In genomic region chr15:67173015-67173414, GRCh38 we compare ENCODE assay signal across 20 cellular contexts.
A peak's percentile ranks its signal among the peaks of the same experiment; 100 is the strongest.
DNase-seq lines count a peak whose midpoint lies in the region; ATAC-seq and TF ChIP-seq lines count a peak whose summit lies in the region.
"Had no signal": no experiment of that assay in that cellular context is flagged by ENCODE, and none has a peak within 500 bp of the region (broad histone marks: within the 10 kb centered on the region; RNA-seq: fewer than 3 reads in every experiment).

No MANE protein-coding gene starts in this region.

- no peaks in the 10 kb centered on the region for H3K9me3 Mint-ChIP-seq in activated CD8-positive, alpha-beta T cell treated with anti-CD3 and anti-CD28 coated beads, Interleukin-2, amount 10 ng/mL, durations not matched to agents 7 days and 5 days (ENCODE audit: insufficient read depth)
- no peaks in the 10 kb centered on the region for H3K9me3 Mint-ChIP-seq in activated CD8-positive, alpha-beta T cell treated with anti-CD3 and anti-CD28 coated beads for 36 hours
- no peaks in the 10 kb centered on the region for H3K9me3 Mint-ChIP-seq in Calu3 (ENCODE audit: low read depth, unreplicated experiment)
- H3K9me3 Mint-ChIP-seq in activated naive CD8-positive, alpha-beta T cell treated with anti-CD3 and anti-CD28 coated beads, Interleukin-2, amount 50 U/mL, for 24 hours: no peaks in the 10 kb centered on the region
- H3K9me3 Mint-ChIP-seq: brain; dendritic cell treated with granulocyte-macrophage colony-stimulating factor and Interleukin-4, amounts not matched to agents 40 ng/mL and 50 ng/mL, for 4 days; GM23338; mesothelial cell of epicardium had no signal

- peaks cover 57% of the 10 kb centered on the region for H3K36me3 Mint-ChIP-seq in activated CD8-positive, alpha-beta T cell treated with anti-CD3 and anti-CD28 coated beads, Interleukin-2, amount 10 ng/mL, durations not matched to agents 7 days and 5 days (ENCODE audit: low read depth)
- peaks cover 16% of the 10 kb centered on the region for H3K36me3 Mint-ChIP-seq in activated CD8-positive, alpha-beta T cell treated with anti-CD3 and anti-CD28 coated beads for 36 hours (ENCODE audit: low read depth)
- peaks cover 92% of the 10 kb centered on the region for H3K36me3 Mint-ChIP-seq in Calu3 (ENCODE audit: insufficient read depth, unreplicated experiment)
- peaks cover 16% of the 10 kb centered on the region for H3K36me3 Mint-ChIP-seq in activated naive CD8-positive, alpha-beta T cell treated with anti-CD3 and anti-CD28 coated beads, Interleukin-2, amount 50 U/mL, for 24 hours (ENCODE audit: low read depth)

- in situ Hi-C loops in gastrocnemius medialis (cut with MboI; ENCODE audit: low sequenced_read_pairs in 4 of 4): no loop called here

- CTCF ChIA-PET in activated CD8-positive, alpha-beta T cell treated with anti-CD3 and anti-CD28 coated beads, Interleukin-2, amount 10 ng/mL, durations not matched to agents 7 days and 5 days (lab: Charles Lee): no interaction called here
- CTCF ChIA-PET in activated CD8-positive, alpha-beta T cell treated with anti-CD3 and anti-CD28 coated beads for 36 hours (lab: Charles Lee): interaction anchor here (1.0 kb wide), 1 partner anchor 97 kb away, joined by 3 read pairs; no protein-coding TSS in a partner anchor
- CTCF ChIA-PET in Calu3 (lab: Charles Lee): no interaction called here

- H3K27ac ChIP-seq in gastrocnemius medialis (peak overlapping the region; percentile 85 to 99 (median 95)), spleen (no peak overlapping the region)
- H3K27ac ChIP-seq: gastroesophageal sphincter, right atrium auricular region, SJSA1 had no signal

- H3K27me3 ChIP-seq in gastrocnemius medialis (no peaks in the 10 kb centered on the region), spleen (replicated peaks in 1 of 7) (no peaks in the 10 kb centered on the region)
- H3K27me3 ChIP-seq: gastroesophageal sphincter, right atrium auricular region, SJSA1 had no signal

- no peak for TF ChIP-seq CTCF in activated CD8-positive, alpha-beta T cell treated with anti-CD3 and anti-CD28 coated beads for 36 hours (IDR thresholded peaks at IDR 0.05)
- no peak for TF ChIP-seq CTCF in Calu3 (IDR thresholded peaks at IDR 0.05; ENCODE audit: unreplicated experiment)
- TF ChIP-seq CTCF in gastrocnemius medialis (IDR thresholded peaks at IDR 0.05 in 4 of 5, conservative IDR thresholded peaks at IDR 0.05 in 1 of 5): no peak
- TF ChIP-seq CTCF in spleen (IDR thresholded peaks at IDR 0.05 in 8 of 11, conservative IDR thresholded peaks at IDR 0.05 in 3 of 11): no peak

- H3K4me3 ChIP-seq in gastrocnemius medialis (no peak overlapping the region), spleen (no peak overlapping the region)
- H3K4me3 ChIP-seq: gastroesophageal sphincter, GM23338, K562, right atrium auricular region, SJSA1 had no signal

- intact Hi-C loops in activated CD8-positive, alpha-beta T cell treated with anti-CD3 and anti-CD28 coated beads for 36 hours (cut with micrococcal nuclease): no loop called here
- intact Hi-C loops in Calu3 (cut with micrococcal nuclease; ENCODE audit: unreplicated experiment): loop anchor here (10.0 kb wide), 1 partner anchor 228 kb away; no protein-coding TSS in a partner anchor
- intact Hi-C loops in gastrocnemius medialis (cut with DNase I; ENCODE audit: low total_unique reads): no loop called here
- intact Hi-C loops in spleen (cut with DNase I; ENCODE audit: low total_unique reads): no loop called here

- H3K27me3 Mint-ChIP-seq in activated CD8-positive, alpha-beta T cell treated with anti-CD3 and anti-CD28 coated beads, Interleukin-2, amount 10 ng/mL, durations not matched to agents 7 days and 5 days (ENCODE audit: low read depth): no peaks in the 10 kb centered on the region
- H3K27me3 Mint-ChIP-seq in activated CD8-positive, alpha-beta T cell treated with anti-CD3 and anti-CD28 coated beads for 36 hours: no peaks in the 10 kb centered on the region
- no peaks in the 10 kb centered on the region for H3K27me3 Mint-ChIP-seq in Calu3 (ENCODE audit: unreplicated experiment)
- H3K27me3 Mint-ChIP-seq in activated naive CD8-positive, alpha-beta T cell treated with anti-CD3 and anti-CD28 coated beads, Interleukin-2, amount 50 U/mL, for 24 hours: no peaks in the 10 kb centered on the region
- H3K27me3 Mint-ChIP-seq: brain had no signal

- no peak for DNase-seq in activated CD8-positive, alpha-beta T cell treated with anti-CD3 and anti-CD28 coated beads, Interleukin-2, amount 10 ng/mL, durations not matched to agents 7 days and 5 days
- DNase-seq in activated CD8-positive, alpha-beta T cell treated with anti-CD3 and anti-CD28 coated beads for 36 hours: no peak
- DNase-seq in Calu3 (no peak), gastrocnemius medialis (peak in 1 of 2 donors; percentile 15), NCI-H510A treated with DMSO at 0.1 percent for 48 hours (lab: John Stamatoyannopoulos, UW) (no peak), spleen (no peak), middle frontal gyrus (ENCODE audit: extremely low spot score, low spot score) (no peak)
- no peak for DNase-seq in activated naive CD8-positive, alpha-beta T cell treated with anti-CD3 and anti-CD28 coated beads, Interleukin-2, amount 50 U/mL, for 24 hours
- DNase-seq: activated gamma-delta T cell, left cardiac atrium, NCI-H2029, substantia nigra had no signal

- 83 to 99% (median 97%) methylated on average over 9 of the region's 9 CpGs for WGBS in spleen, 5 donors

- H3K36me3 ChIP-seq in gastrocnemius medialis (peaks cover 0 to 6% of the 10 kb centered on the region in 2 donors), spleen (peaks cover 0 to 93% (median 29%) of the 10 kb centered on the region in 6 donors)

- H3K4me1 Mint-ChIP-seq in activated CD8-positive, alpha-beta T cell treated with anti-CD3 and anti-CD28 coated beads, Interleukin-2, amount 10 ng/mL, durations not matched to agents 7 days and 5 days (ENCODE audit: low read depth): peaks cover 30% of the 10 kb centered on the region
- H3K4me1 Mint-ChIP-seq in activated CD8-positive, alpha-beta T cell treated with anti-CD3 and anti-CD28 coated beads for 36 hours (ENCODE audit: low read depth): peaks cover 42% of the 10 kb centered on the region
- peaks cover 57% of the 10 kb centered on the region for H3K4me1 Mint-ChIP-seq in Calu3 (ENCODE audit: low read depth, unreplicated experiment)
- H3K4me1 Mint-ChIP-seq in activated naive CD8-positive, alpha-beta T cell treated with anti-CD3 and anti-CD28 coated beads, Interleukin-2, amount 50 U/mL, for 24 hours: peaks cover 52% of the 10 kb centered on the region

- no peak overlapping the region for H3K4me3 Mint-ChIP-seq in activated CD8-positive, alpha-beta T cell treated with anti-CD3 and anti-CD28 coated beads, Interleukin-2, amount 10 ng/mL, durations not matched to agents 7 days and 5 days
- no peak overlapping the region for H3K4me3 Mint-ChIP-seq in activated CD8-positive, alpha-beta T cell treated with anti-CD3 and anti-CD28 coated beads for 36 hours
- no peak overlapping the region for H3K4me3 Mint-ChIP-seq in Calu3 (ENCODE audit: low read depth, unreplicated experiment)
- no peak overlapping the region for H3K4me3 Mint-ChIP-seq in activated naive CD8-positive, alpha-beta T cell treated with anti-CD3 and anti-CD28 coated beads, Interleukin-2, amount 50 U/mL, for 24 hours
- H3K4me3 Mint-ChIP-seq: brain; dendritic cell treated with granulocyte-macrophage colony-stimulating factor and Interleukin-4, amounts not matched to agents 40 ng/mL and 50 ng/mL, for 4 days; GM23338; mesothelial cell of epicardium had no signal

- peaks cover 81 to 88% of the 10 kb centered on the region in 2 donors for H3K4me1 ChIP-seq in gastrocnemius medialis
- peaks cover 6 to 54% (median 28%) of the 10 kb centered on the region in 6 donors for H3K4me1 ChIP-seq in spleen

- peak overlapping the region; percentile 22 for H3K27ac Mint-ChIP-seq in activated CD8-positive, alpha-beta T cell treated with anti-CD3 and anti-CD28 coated beads, Interleukin-2, amount 10 ng/mL, durations not matched to agents 7 days and 5 days
- no peak overlapping the region for H3K27ac Mint-ChIP-seq in activated CD8-positive, alpha-beta T cell treated with anti-CD3 and anti-CD28 coated beads for 36 hours
- peak overlapping the region; percentile 80 for H3K27ac Mint-ChIP-seq in Calu3 (ENCODE audit: unreplicated experiment)
- peak overlapping the region; percentile 54 for H3K27ac Mint-ChIP-seq in activated naive CD8-positive, alpha-beta T cell treated with anti-CD3 and anti-CD28 coated beads, Interleukin-2, amount 50 U/mL, for 24 hours
- H3K27ac Mint-ChIP-seq: dendritic cell treated with granulocyte-macrophage colony-stimulating factor and Interleukin-4, amounts not matched to agents 40 ng/mL and 50 ng/mL, for 4 days; GM23338; mesothelial cell of epicardium had no signal

- no TSS peak for BruUV-seq in Calu3 (replicated peaks; lab: Mats Ljungman, UMichigan)

- no peaks in the 10 kb centered on the region for H3K9me3 ChIP-seq in gastrocnemius medialis
- H3K9me3 ChIP-seq in spleen: no peaks in the 10 kb centered on the region
- H3K9me3 ChIP-seq: gastroesophageal sphincter, right atrium auricular region, SJSA1 had no signal

- TF ChIP-seq POLR2A in gastrocnemius medialis (IDR thresholded peaks at IDR 0.05) (no peak), spleen (IDR thresholded peaks at IDR 0.05) (no peak)

- POLR2A ChIA-PET in activated CD8-positive, alpha-beta T cell treated with anti-CD3 and anti-CD28 coated beads, Interleukin-2, amount 10 ng/mL, durations not matched to agents 7 days and 5 days (lab: Charles Lee): no interaction called here
- POLR2A ChIA-PET in activated CD8-positive, alpha-beta T cell treated with anti-CD3 and anti-CD28 coated beads for 36 hours (lab: Charles Lee): no interaction called here

- no peak for ATAC-seq in activated CD8-positive, alpha-beta T cell treated with anti-CD3 and anti-CD28 coated beads, Interleukin-2, amount 10 ng/mL, durations not matched to agents 7 days and 5 days
- ATAC-seq in activated CD8-positive, alpha-beta T cell treated with anti-CD3 and anti-CD28 coated beads for 36 hours: no peak
- ATAC-seq in activated naive CD8-positive, alpha-beta T cell treated with anti-CD3 and anti-CD28 coated beads, Interleukin-2, amount 50 U/mL, for 24 hours: no peak
- no peak for ATAC-seq in gastrocnemius medialis
- ATAC-seq: gastroesophageal sphincter, GM23338, K562, left cardiac atrium had no signal

Comparison
In these comparisons a context has a peak if more than half of its experiments do, and no peak if none do; other contexts are left out.
1. H3K27ac ChIP-seq: peak in gastrocnemius medialis (4 of 4); none in spleen (0 of 8).